ENCODE assay signal across 23 cellular contexts in genomic region chr12:105067511-105068031, GRCh38. TPM values are rescaled to one million over a fixed set of nuclear protein-coding genes. Genes with fewer than 3 reads are reported as not detected.
DNase-seq lines count a peak whose midpoint lies in the region; TF ChIP-seq lines count a peak whose summit lies in the region.
"Had no signal": no experiment of that assay in that cellular context is flagged by ENCODE, and none has a peak within 500 bp of the region (broad histone marks: within the 10 kb centered on the region; RNA-seq: fewer than 3 reads in every experiment).

No MANE protein-coding gene starts in this region.

- DNase-seq in Ammon's horn (ENCODE audit: low spot score) (peak; percentile 18), NCI-H2029 (lab: John Stamatoyannopoulos, UW) (peak; percentile 4), chondrocyte (ENCODE audit: low spot score) (no peak), myocyte (ENCODE audit: low read depth) (peak; percentile 68), DMS153 treated with DMSO at 0.1 percent for 48 hours (lab: John Stamatoyannopoulos, UW; ENCODE audit: unreplicated experiment) (no peak), NCI-H1694 (lab: John Stamatoyannopoulos, UW) (no peak)
- no peak for DNase-seq in activated naive CD8-positive, alpha-beta T cell treated with anti-CD3 and anti-CD28 coated beads for 36 hours
- no peak for DNase-seq in activated T-helper 2 cell treated with anti-CD3 and anti-CD28 coated beads, Interferon-gamma antibody, Interleukin-2, Interleukin-4, amounts not matched to agents 10 μg/mL and 5 μg/mL and 100 μg/mL, durations not matched to agents 14 hours and 24 hours and 36 hours (ENCODE audit: low spot score)
- DNase-seq: activated CD4-positive, alpha-beta T cell treated with anti-CD3 and anti-CD28 coated beads for 4 hours; activated naive CD4-positive, alpha-beta T cell treated with anti-CD3 and anti-CD28 coated beads, Interleukin-2, amount 50 U/mL, for 16 hours; aorta; foreskin melanocyte; HFFc6; naive thymus-derived CD8-positive, alpha-beta T cell; NCI-H1105; NCI-H526 treated with DMSO at 0.1 percent for 48 hours; pancreas; stimulated activated CD4-positive, alpha-beta T cell treated with anti-CD3 and anti-CD28 coated beads, Interleukin-12 subunit alpha, Interleukin-12 subunit beta, amount 100 ng/mL, for 4 hours; stimulated activated CD4-positive, alpha-beta T cell treated with anti-CD3 and anti-CD28 coated beads, Interleukin-4, amount 100 ng/mL, for 4 hours; stimulated activated naive CD4-positive, alpha-beta T cell treated with Interleukin-2 at 50 U/mL for 16 hours; T-helper 2 cell had no signal

- no peak overlapping the region for H3K4me3 Mint-ChIP-seq in chondrocyte (ENCODE audit: unreplicated experiment)
- H3K4me3 Mint-ChIP-seq in activated naive CD8-positive, alpha-beta T cell treated with anti-CD3 and anti-CD28 coated beads for 36 hours, result no peak overlapping the region
- no peak overlapping the region for H3K4me3 Mint-ChIP-seq in activated T-helper 2 cell treated with anti-CD3 and anti-CD28 coated beads, Interferon-gamma antibody, Interleukin-2, Interleukin-4, amounts not matched to agents 10 μg/mL and 5 μg/mL and 100 μg/mL, durations not matched to agents 14 hours and 24 hours and 36 hours (ENCODE audit: low read depth)
- H3K4me3 Mint-ChIP-seq: activated T-helper 1 cell treated with anti-CD3 and anti-CD28 coated beads, Interleukin-12 subunit alpha, Interleukin-12 subunit beta, Interleukin-2, Interleukin-4 antibody, amounts not matched to agents 30 ng/mL and 10 ng/mL and 1 ng/mL, durations not matched to agents 14 hours and 24 hours and 36 hours; central memory CD8-positive, alpha-beta T cell; HFFc6; naive thymus-derived CD8-positive, alpha-beta T cell had no signal

- H3K9me3 Mint-ChIP-seq in chondrocyte (ENCODE audit: low read depth), result no peaks in the 10 kb centered on the region
- H3K9me3 Mint-ChIP-seq in activated naive CD8-positive, alpha-beta T cell treated with anti-CD3 and anti-CD28 coated beads for 36 hours, result no peaks in the 10 kb centered on the region
- no peaks in the 10 kb centered on the region for H3K9me3 Mint-ChIP-seq in activated T-helper 2 cell treated with anti-CD3 and anti-CD28 coated beads, Interferon-gamma antibody, Interleukin-2, Interleukin-4, amounts not matched to agents 10 μg/mL and 5 μg/mL and 100 μg/mL, durations not matched to agents 14 hours and 24 hours and 36 hours
- H3K9me3 Mint-ChIP-seq: activated T-helper 1 cell treated with anti-CD3 and anti-CD28 coated beads, Interleukin-12 subunit alpha, Interleukin-12 subunit beta, Interleukin-2, Interleukin-4 antibody, amounts not matched to agents 30 ng/mL and 10 ng/mL and 1 ng/mL, durations not matched to agents 14 hours and 24 hours and 36 hours; central memory CD8-positive, alpha-beta T cell; HFFc6; naive thymus-derived CD8-positive, alpha-beta T cell had no signal

- peaks cover 10% of the 10 kb centered on the region for H3K4me1 Mint-ChIP-seq in chondrocyte (ENCODE audit: low read depth)
- H3K4me1 Mint-ChIP-seq in activated naive CD8-positive, alpha-beta T cell treated with anti-CD3 and anti-CD28 coated beads for 36 hours, result no peaks in the 10 kb centered on the region
- no peaks in the 10 kb centered on the region for H3K4me1 Mint-ChIP-seq in activated T-helper 2 cell treated with anti-CD3 and anti-CD28 coated beads, Interferon-gamma antibody, Interleukin-2, Interleukin-4, amounts not matched to agents 10 μg/mL and 5 μg/mL and 100 μg/mL, durations not matched to agents 14 hours and 24 hours and 36 hours (ENCODE audit: low read depth)
- H3K4me1 Mint-ChIP-seq: central memory CD8-positive, alpha-beta T cell; naive thymus-derived CD8-positive, alpha-beta T cell had no signal

- H3K27me3 Mint-ChIP-seq in chondrocyte (ENCODE audit: low read depth), result no peaks in the 10 kb centered on the region
- H3K27me3 Mint-ChIP-seq in activated naive CD8-positive, alpha-beta T cell treated with anti-CD3 and anti-CD28 coated beads for 36 hours, result peaks cover 12% of the 10 kb centered on the region
- H3K27me3 Mint-ChIP-seq in activated T-helper 2 cell treated with anti-CD3 and anti-CD28 coated beads, Interferon-gamma antibody, Interleukin-2, Interleukin-4, amounts not matched to agents 10 μg/mL and 5 μg/mL and 100 μg/mL, durations not matched to agents 14 hours and 24 hours and 36 hours (ENCODE audit: low read depth), result peaks cover 4% of the 10 kb centered on the region

- no peak for TF ChIP-seq CTCF in chondrocyte (IDR thresholded peaks at IDR 0.05)

- H3K36me3 Mint-ChIP-seq in chondrocyte (ENCODE audit: low read depth), result peaks cover 62% of the 10 kb centered on the region
- peaks cover 2% of the 10 kb centered on the region for H3K36me3 Mint-ChIP-seq in activated naive CD8-positive, alpha-beta T cell treated with anti-CD3 and anti-CD28 coated beads for 36 hours
- no peaks in the 10 kb centered on the region for H3K36me3 Mint-ChIP-seq in activated T-helper 2 cell treated with anti-CD3 and anti-CD28 coated beads, Interferon-gamma antibody, Interleukin-2, Interleukin-4, amounts not matched to agents 10 μg/mL and 5 μg/mL and 100 μg/mL, durations not matched to agents 14 hours and 24 hours and 36 hours (ENCODE audit: low read depth)
- H3K36me3 Mint-ChIP-seq: naive thymus-derived CD8-positive, alpha-beta T cell had no signal

- H3K27ac Mint-ChIP-seq in chondrocyte (ENCODE audit: unreplicated experiment), result peak overlapping the region; percentile 53
- no peak overlapping the region for H3K27ac Mint-ChIP-seq in activated naive CD8-positive, alpha-beta T cell treated with anti-CD3 and anti-CD28 coated beads for 36 hours
- no peak overlapping the region for H3K27ac Mint-ChIP-seq in activated T-helper 2 cell treated with anti-CD3 and anti-CD28 coated beads, Interferon-gamma antibody, Interleukin-2, Interleukin-4, amounts not matched to agents 10 μg/mL and 5 μg/mL and 100 μg/mL, durations not matched to agents 14 hours and 24 hours and 36 hours
- H3K27ac Mint-ChIP-seq: activated T-helper 1 cell treated with anti-CD3 and anti-CD28 coated beads, Interleukin-12 subunit alpha, Interleukin-12 subunit beta, Interleukin-2, Interleukin-4 antibody, amounts not matched to agents 30 ng/mL and 10 ng/mL and 1 ng/mL, durations not matched to agents 14 hours and 24 hours and 36 hours; HFFc6; naive thymus-derived CD8-positive, alpha-beta T cell had no signal

- intact Hi-C loops in activated T-helper 2 cell treated with anti-CD3 and anti-CD28 coated beads, Interferon-gamma antibody, Interleukin-2, Interleukin-4, amounts not matched to agents 10 μg/mL and 5 μg/mL and 100 μg/mL, durations not matched to agents 14 hours and 24 hours and 36 hours (cut with micrococcal nuclease), result no loop called here

RNA-seq across cellular contexts. Expression of gene ALDH1L2, which starts 16.7 kb away (rescaled TPM):
- total RNA-seq in chondrocyte (87.2 to 158 TPM (median 153 TPM) in 3 replicates), myocyte (11.3 and 13.4 TPM in 2 replicates)
- 36.0 TPM for polyA plus RNA-seq in myocyte (2012)
- 1 to 10 TPM; 4.8 to 5.9 TPM for total RNA-seq in activated naive CD8-positive, alpha-beta T cell treated with anti-CD3 and anti-CD28 coated beads for 36 hours
- total RNA-seq in activated T-helper 2 cell treated with anti-CD3 and anti-CD28 coated beads, Interferon-gamma antibody, Interleukin-2, Interleukin-4, amounts not matched to agents 10 μg/mL and 5 μg/mL and 100 μg/mL, durations not matched to agents 14 hours and 24 hours and 36 hours, result 1.0 and 1.4 TPM in 2 replicates
- polyA plus RNA-seq: naive thymus-derived CD8-positive, alpha-beta T cell had no signal

RNA-seq across cellular contexts. Expression of gene WASHC4, which starts 40.0 kb away (rescaled TPM):
- total RNA-seq in chondrocyte (55.8 to 57.7 TPM (median 56.0 TPM) in 3 replicates), myocyte (72.0 and 75.7 TPM in 2 replicates)
- 13.2 TPM for polyA plus RNA-seq in myocyte (2012)
- total RNA-seq in activated naive CD8-positive, alpha-beta T cell treated with anti-CD3 and anti-CD28 coated beads for 36 hours, result 10 to 100 TPM; 29.6 to 30.9 TPM
- total RNA-seq in activated T-helper 2 cell treated with anti-CD3 and anti-CD28 coated beads, Interferon-gamma antibody, Interleukin-2, Interleukin-4, amounts not matched to agents 10 μg/mL and 5 μg/mL and 100 μg/mL, durations not matched to agents 14 hours and 24 hours and 36 hours, result 38.4 and 41.3 TPM in 2 replicates

Comparison
In these comparisons a context has a peak if more than half of its experiments do, and no peak if none do; other contexts are left out.
1. DNase-seq: peak in Ammon's horn (single experiment), NCI-H2029 (single experiment) and myocyte (single experiment); none in chondrocyte (single experiment), DMS153 treated with DMSO at 0.1 percent for 48 hours (single experiment), activated naive CD8-positive, alpha-beta T cell treated with anti-CD3 and anti-CD28 coated beads for 36 hours (single experiment), NCI-H1694 (single experiment) and activated T-helper 2 cell treated with anti-CD3 and anti-CD28 coated beads, Interferon-gamma antibody, Interleukin-2, Interleukin-4, amounts not matched to agents 10 μg/mL and 5 μg/mL and 100 μg/mL, durations not matched to agents 14 hours and 24 hours and 36 hours (single experiment).